Comparison of ENCODE assay signal across 8 cellular contexts in the genomic region with DNA sequence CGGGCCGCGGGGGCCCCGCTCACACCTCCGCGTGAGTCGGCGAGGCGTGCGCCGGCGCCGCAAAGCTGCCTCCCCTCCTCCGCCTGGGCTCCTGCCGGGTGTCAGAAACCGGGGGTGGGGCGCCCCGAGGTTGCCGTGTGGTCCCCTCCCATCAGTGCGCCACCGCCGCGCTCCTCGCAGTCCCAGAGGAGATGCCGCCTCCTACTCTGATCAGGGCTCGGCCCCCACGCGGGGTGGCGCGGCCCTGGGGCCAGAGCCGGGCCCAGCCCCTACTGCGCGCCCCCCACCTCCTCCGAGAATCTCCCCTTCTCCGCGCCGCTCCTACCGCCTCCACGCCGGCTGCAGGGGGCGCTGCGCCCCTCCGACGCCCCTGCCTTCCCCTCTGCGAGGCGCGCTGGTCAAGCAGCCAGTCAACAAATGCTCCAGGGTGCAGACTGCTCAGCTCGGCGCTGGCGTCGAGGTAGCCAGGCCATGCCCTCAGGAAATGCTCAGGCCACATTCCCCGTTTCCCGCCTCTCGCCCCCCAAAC. TPM values are rescaled to one million over a fixed set of nuclear protein-coding genes. Genes with fewer than 3 reads are reported as not detected.
A peak's percentile ranks its signal among the peaks of the same experiment; 100 is the strongest.
DNase-seq lines count a peak whose midpoint lies in the region; ATAC-seq and TF ChIP-seq lines count a peak whose summit lies in the region.

No MANE protein-coding gene starts in this region.

- H3K9me3 ChIP-seq in BLaER1 (no peaks in the 10 kb centered on the region), psoas muscle (no peaks in the 10 kb centered on the region)

- peaks cover 59% of the 10 kb centered on the region for H4K20me1 ChIP-seq in BLaER1

- no peaks in the 10 kb centered on the region for H3K27me3 ChIP-seq in BLaER1
- H3K27me3 ChIP-seq in psoas muscle (ENCODE audit: insufficient read depth in 3 of 3, low read length in 2 of 3): no peaks in the 10 kb centered on the region

- no peaks in the 10 kb centered on the region for H3K9me3 Mint-ChIP-seq in endothelial cell (ENCODE audit: unreplicated experiment)

- H3K4me1 ChIP-seq in BLaER1: peaks cover 90% of the 10 kb centered on the region
- peaks cover 59% of the 10 kb centered on the region for H3K4me1 ChIP-seq in psoas muscle

- no peak overlapping the region for H3K27ac Mint-ChIP-seq in endothelial cell (ENCODE audit: unreplicated experiment)

- peak overlapping the region; percentile 78 for H3K4me3 ChIP-seq in BLaER1
- H3K4me3 ChIP-seq in psoas muscle: peak overlapping the region; percentile 56

- peaks cover 21% of the 10 kb centered on the region for H3K4me1 Mint-ChIP-seq in endothelial cell (ENCODE audit: unreplicated experiment)

- H3K4me3 Mint-ChIP-seq in endothelial cell (ENCODE audit: unreplicated experiment): peak overlapping the region; percentile 83

- H3K27me3 Mint-ChIP-seq in endothelial cell (ENCODE audit: unreplicated experiment): peaks cover 14% of the 10 kb centered on the region

- H3K4me2 ChIP-seq in BLaER1: peak overlapping the region; percentile 98

- H3K36me3 Mint-ChIP-seq in endothelial cell (ENCODE audit: low read depth, unreplicated experiment): peaks cover 6% of the 10 kb centered on the region

- peak overlapping the region; percentile 85 for H3K27ac ChIP-seq in BLaER1
- peak overlapping the region; percentile 82 for H3K27ac ChIP-seq in psoas muscle

- intact Hi-C loops in psoas muscle (cut with DNase I): loop anchor here in 1 of 2 donors (5.0 kb wide), 1 partner anchor 77 kb away; no protein-coding TSS in a partner anchor

- peak overlapping the region; percentile 73 for H3K9ac ChIP-seq in BLaER1

- H3K36me3 ChIP-seq in BLaER1: no peaks in the 10 kb centered on the region
- no peaks in the 10 kb centered on the region for H3K36me3 ChIP-seq in psoas muscle (ENCODE audit: insufficient read depth in 1 of 2, low read depth in 1 of 2)

- TF ChIP-seq CTCF in endothelial cell (IDR thresholded peaks at IDR 0.05; ENCODE audit: unreplicated experiment) (peak; percentile 73), psoas muscle (IDR thresholded peaks at IDR 0.05) (peak; percentile 40)

- DNase-seq in HuH-7.5 (ENCODE audit: low spot score): peak; percentile 65
- DNase-seq in activated CD4-positive, alpha-beta T cell treated with anti-CD3 and anti-CD28 coated beads, Interleukin-2, amount 50 U/mL, for 1 hour: peak; percentile 32
- peak; percentile 88 for DNase-seq in endothelial cell (ENCODE audit: low spot score)
- no peak for DNase-seq in psoas muscle
- DNase-seq in SK-N-DZ (ENCODE audit: low spot score): no peak
- no peak for DNase-seq in NCI-H446 (lab: John Stamatoyannopoulos, UW)
- DNase-seq in DMS79 (lab: John Stamatoyannopoulos, UW): no peak

- 18 to 44% (median 32%) methylated on average over 16 to 54 of the region's 54 CpGs for WGBS in psoas muscle, 3 donors

- peak in 3 of 4 donors; percentile 2 to 4 (median 2) for ATAC-seq in psoas muscle

RNA-seq across cellular contexts. Expression of a gene that starts 0.5 kb away (rescaled TPM):
- total RNA-seq in endothelial cell (ENCODE audit: unreplicated experiment): 280 TPM
- total RNA-seq in psoas muscle: 10 to 100 TPM; 18.4 to 34.0 (median 28.2) TPM
- 10 to 100 TPM; 10.6 to 25.9 (median 10.6) TPM for polyA plus RNA-seq in psoas muscle
- polyA plus RNA-seq in SK-N-DZ (2014; cell fraction: cytosol; rRNA removed): 1.1 and 1.9 TPM in 2 replicates
- polyA plus RNA-seq in SK-N-DZ (2014; cell fraction: nucleus; rRNA removed): 8.2 and 9.0 TPM in 2 replicates

RNA-seq across cellular contexts. Expression of a gene that starts 12.1 kb away (rescaled TPM):
- total RNA-seq in endothelial cell (ENCODE audit: unreplicated experiment) (135 TPM), psoas muscle (10 to 100 TPM; 23.3 to 44.5 (median 24.6) TPM)
- polyA plus RNA-seq in psoas muscle: 10 to 100 TPM; 14.7 to 45.4 (median 22.3) TPM
- 5.6 and 8.3 TPM in 2 replicates for polyA plus RNA-seq in SK-N-DZ (2014; cell fraction: cytosol; rRNA removed)
- polyA plus RNA-seq in SK-N-DZ (2014; cell fraction: nucleus; rRNA removed): 3.4 and 6.4 TPM in 2 replicates

Comparison
In these comparisons a context has a peak if more than half of its experiments do, and no peak if none do; other contexts are left out.
1. DNase-seq: peak in HuH-7.5 (single experiment), activated CD4-positive, alpha-beta T cell treated with anti-CD3 and anti-CD28 coated beads, Interleukin-2, amount 50 U/mL, for 1 hour (single experiment) and endothelial cell (single experiment); none in psoas muscle (0 of 2), SK-N-DZ (single experiment), NCI-H446 (0 of 2) and DMS79 (single experiment).